ENCODE assay signal across 13 cellular contexts in the genomic region with DNA sequence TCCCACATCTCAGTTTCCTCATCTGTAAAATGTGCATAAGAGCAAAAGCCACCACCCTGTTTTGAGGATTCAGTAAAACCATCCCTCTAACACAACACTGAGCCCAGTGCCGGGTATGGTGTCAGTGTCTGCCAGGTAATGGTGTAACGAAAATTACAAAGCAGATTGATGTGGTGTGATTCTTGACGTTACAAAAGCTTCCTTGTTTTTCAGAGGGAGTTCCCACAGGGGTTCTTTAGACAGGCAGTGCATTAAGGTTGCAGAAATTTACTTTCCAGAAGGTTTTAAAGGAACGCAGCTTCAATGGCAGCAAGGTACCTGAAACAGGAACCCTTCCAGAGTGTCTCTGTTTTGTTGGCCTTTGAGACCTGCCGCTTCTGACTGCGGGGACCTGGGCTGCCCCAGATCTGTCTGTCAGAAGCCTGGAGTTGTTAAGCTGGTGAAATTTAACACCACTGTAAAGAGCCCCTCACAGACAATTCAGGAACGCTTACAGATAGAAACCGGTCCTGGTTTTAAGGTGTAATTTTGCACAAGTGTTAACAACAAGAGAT.
DNase-seq lines count a peak whose midpoint lies in the region; ATAC-seq and TF ChIP-seq lines count a peak whose summit lies in the region.
"Had no signal": no experiment of that assay in that cellular context is flagged by ENCODE, and none has a peak within 500 bp of the region (broad histone marks: within the 10 kb centered on the region; RNA-seq: fewer than 3 reads in every experiment).

No MANE protein-coding gene starts in this region.

- BruUV-seq in HCT116 (replicated peaks; lab: Mats Ljungman, UMichigan), result no TSS peak

- no peaks in the 10 kb centered on the region for H3K27me3 ChIP-seq in HCT116 (ENCODE audit: insufficient read depth, low read length)
- H3K27me3 ChIP-seq in OCI-LY1 (ENCODE audit: insufficient read depth, low read length), result no peaks in the 10 kb centered on the region
- H3K27me3 ChIP-seq in right atrium auricular region, result no peaks in the 10 kb centered on the region
- no peaks in the 10 kb centered on the region for H3K27me3 ChIP-seq in sigmoid colon
- H3K27me3 ChIP-seq: dorsolateral prefrontal cortex had no signal

- RAD21 ChIA-PET in HCT116 (lab: Charles Lee; ENCODE audit: low non-redundant PET in 1 of 2, low total read pairs in 2 of 2, uncharacterized antibody in 2 of 2, unreplicated experiment in 2 of 2), result no interaction called here

- H3K9me3 ChIP-seq in HCT116 (ENCODE audit: control insufficient read depth in 1 of 2, insufficient read depth in 1 of 2, low read depth in 1 of 2, low read length in 2 of 2), result no peaks in the 10 kb centered on the region
- H3K9me3 ChIP-seq in OCI-LY1 (ENCODE audit: low read length), result peaks cover 6% of the 10 kb centered on the region; the same call in 1 of the 2 replicates
- H3K9me3 ChIP-seq in right atrium auricular region, result no peaks in the 10 kb centered on the region
- no peaks in the 10 kb centered on the region for H3K9me3 ChIP-seq in sigmoid colon

- H3K4me2 ChIP-seq in HCT116 (ENCODE audit: low read length) (peak overlapping the region; percentile 14), OCI-LY1 (ENCODE audit: low read length) (peak overlapping the region; percentile 60)

- 0 out of 2 replicates have a peak overlapping the region, but pooled peaks have one; percentile 21 for H3K9ac ChIP-seq in HCT116 (ENCODE audit: low read length)
- H3K9ac ChIP-seq in OCI-LY1 (ENCODE audit: low read length), result peak overlapping the region; percentile 66

- H3K4me3 Mint-ChIP-seq in T-cell, result no peak overlapping the region
- H3K4me3 Mint-ChIP-seq: CD4-positive, CD25-positive, alpha-beta regulatory T cell had no signal

- no peak for TF ChIP-seq RAD21 in HCT116 (IDR thresholded peaks at IDR 0.05; ENCODE audit: low read depth)

- H3K27ac ChIP-seq in HCT116 (ENCODE audit: low read depth, low read length) (no peak overlapping the region), OCI-LY1 (ENCODE audit: low read depth, low read length, poor library complexity, severe bottlenecking) (peak overlapping the region; percentile 97), right atrium auricular region (peak overlapping the region; percentile 59 to 72), sigmoid colon (peak overlapping the region in 3 of 4 donors; percentile 31 to 65 (median 44))

- H4K20me1 ChIP-seq in HCT116 (ENCODE audit: insufficient read depth) (no peaks in the 10 kb centered on the region), OCI-LY1 (ENCODE audit: insufficient read depth, low read length) (no peaks in the 10 kb centered on the region)

- CTCF ChIA-PET in HCT116 (lab: Charles Lee) (no interaction called here), T-cell (lab: Charles Lee) (interaction anchor here in 1 of 2 donors (0.6 kb wide), 1 partner anchor 210 kb away, joined by 3 read pairs; no protein-coding TSS in a partner anchor)

- H3K79me2 ChIP-seq in HCT116 (ENCODE audit: insufficient read depth, low read length) (peaks cover 22% of the 10 kb centered on the region), OCI-LY1 (ENCODE audit: insufficient read depth, low read length) (peaks cover 10% of the 10 kb centered on the region; the same call in 1 of the 2 replicates)

- no peak overlapping the region for H3K4me3 ChIP-seq in HCT116 (replicated peaks in 1 of 2; ENCODE audit: low read depth in 1 of 2, low read length in 2 of 2)
- peak overlapping the region; percentile 33 for H3K4me3 ChIP-seq in OCI-LY1 (ENCODE audit: low read depth, low read length, poor library complexity, severe bottlenecking)
- H3K4me3 ChIP-seq in right atrium auricular region, result no peak overlapping the region
- H3K4me3 ChIP-seq in sigmoid colon, result no peak overlapping the region
- H3K4me3 ChIP-seq: dorsolateral prefrontal cortex had no signal

- no peaks in the 10 kb centered on the region for H3K9me2 ChIP-seq in HCT116 (ENCODE audit: insufficient read depth)
- no peaks in the 10 kb centered on the region for H3K9me2 ChIP-seq in OCI-LY1 (ENCODE audit: low read depth, low read length)

- no peak for DNase-seq in HCT116 (ENCODE audit: low read depth, low spot score)
- DNase-seq in right atrium auricular region (ENCODE audit: low spot score), result no peak
- DNase-seq in sigmoid colon, result no peak
- DNase-seq in T-cell, result no peak
- DNase-seq in RPMI8226, result no peak
- DNase-seq: activated CD4-positive, alpha-beta T cell treated with anti-CD3 and anti-CD28 coated beads, Interleukin-2, amount 50 U/mL, for 48 hours; CD4-positive, CD25-positive, alpha-beta regulatory T cell; dorsolateral prefrontal cortex; naive B cell; NCI-H226 had no signal

- ATAC-seq in HCT116 (no peak), T-cell (replicated peaks in 1 of 4) (no peak), HG03025 (IDR thresholded peaks at IDR 0.05; ENCODE audit: low FRiP score, unreplicated experiment) (no peak)
- ATAC-seq: Panc1 had no signal

- peaks cover 42% of the 10 kb centered on the region for H3F3A ChIP-seq in OCI-LY1 (ENCODE audit: insufficient read depth, low read length)

- TF ChIP-seq CTCF in HCT116 (IDR thresholded peaks at IDR 0.05 in 2 of 3, conservative IDR thresholded peaks at IDR 0.05 in 1 of 3; ENCODE audit: borderline replicate concordance in 1 of 3, insufficient read depth in 1 of 3, low read depth in 2 of 3, low read length in 2 of 3), result no peak
- TF ChIP-seq CTCF in OCI-LY1 (IDR thresholded peaks at IDR 0.05; ENCODE audit: low read length), result no peak
- TF ChIP-seq CTCF in right atrium auricular region (IDR thresholded peaks at IDR 0.05), result no peak
- TF ChIP-seq CTCF in sigmoid colon (IDR thresholded peaks at IDR 0.05), result no peak

- TF ChIP-seq POLR2A in HCT116 (IDR thresholded peaks at IDR 0.05; ENCODE audit: borderline replicate concordance, extremely low read depth, insufficient read depth, insufficient read length), result no peak
- no peak for TF ChIP-seq POLR2A in sigmoid colon (IDR thresholded peaks at IDR 0.05)

- H3K27ac Mint-ChIP-seq in T-cell, result no peak overlapping the region
- H3K27ac Mint-ChIP-seq: CD4-positive, CD25-positive, alpha-beta regulatory T cell; naive B cell had no signal

- intact Hi-C loops in HCT116 (cut with micrococcal nuclease) (no loop called here), sigmoid colon (cut with DNase I) (no loop called here)

- H3K4me1 ChIP-seq in HCT116 (ENCODE audit: control insufficient read depth in 1 of 2, insufficient read depth in 2 of 2, low read length in 2 of 2) (peaks cover 19 to 73% of the 10 kb centered on the region in 2 experiments), OCI-LY1 (ENCODE audit: insufficient read depth, low read length, severe bottlenecking) (peaks cover 97% of the 10 kb centered on the region), right atrium auricular region (peaks cover 0 to 30% of the 10 kb centered on the region in 2 donors), sigmoid colon (peaks cover 0 to 33% (median 25%) of the 10 kb centered on the region in 4 donors)

- POLR2A ChIA-PET in HCT116 (lab: Charles Lee), result no interaction called here
- POLR2A ChIA-PET in T-cell (lab: Charles Lee), result no interaction called here

- H3K9me3 Mint-ChIP-seq in T-cell, result no peaks in the 10 kb centered on the region
- H3K9me3 Mint-ChIP-seq: CD4-positive, CD25-positive, alpha-beta regulatory T cell; naive B cell had no signal

- no peaks in the 10 kb centered on the region for H3K27me3 Mint-ChIP-seq in T-cell
- H3K27me3 Mint-ChIP-seq: CD4-positive, CD25-positive, alpha-beta regulatory T cell; naive B cell had no signal

- H3K36me3 Mint-ChIP-seq in T-cell, result peaks cover 17% of the 10 kb centered on the region
- H3K36me3 Mint-ChIP-seq: naive B cell had no signal

- H3K36me3 ChIP-seq in HCT116 (ENCODE audit: control insufficient read depth in 1 of 2, insufficient read depth in 2 of 2, low read length in 2 of 2) (peaks cover 0 to 6% of the 10 kb centered on the region in 2 experiments; a peak in 1 of 4 replicates), OCI-LY1 (ENCODE audit: insufficient read depth, low read length) (peaks cover 22% of the 10 kb centered on the region), right atrium auricular region (no peaks in the 10 kb centered on the region), sigmoid colon (no peaks in the 10 kb centered on the region)

- peaks cover 19 to 36% (median 32%) of the 10 kb centered on the region in 3 donors for H3K4me1 Mint-ChIP-seq in T-cell

- no peak for TF ChIP-seq EP300 in sigmoid colon (IDR thresholded peaks at IDR 0.05)

- 74 to 85% methylated on average over 8 of the region's 8 CpGs for WGBS in sigmoid colon, 2 donors

- H2AFZ ChIP-seq in HCT116 (ENCODE audit: low read depth, low read length, poor library complexity, severe bottlenecking), result no peak overlapping the region
- no peak overlapping the region for H2AFZ ChIP-seq in OCI-LY1 (ENCODE audit: low read length)

TF ChIP-seq in HCT116, 20 proteins besides CTCF, POLR2A, EP300 and RAD21 (continues in another document):
- TF ChIP-seq SRF (IDR thresholded peaks at IDR 0.05; ENCODE audit: low read depth) (no peak), TCF7L2 (IDR thresholded peaks at IDR 0.05; ENCODE audit: borderline replicate concordance, extremely low read depth, insufficient read depth, insufficient read length) (no peak), SIN3A (IDR thresholded peaks at IDR 0.05; ENCODE audit: low read depth) (no peak), EZH2phosphoT487 (IDR thresholded peaks at IDR 0.05; ENCODE audit: borderline replicate concordance) (no peak), CEBPB (IDR thresholded peaks at IDR 0.05; ENCODE audit: low read depth) (no peak)
- TF ChIP-seq, protein P1, sequence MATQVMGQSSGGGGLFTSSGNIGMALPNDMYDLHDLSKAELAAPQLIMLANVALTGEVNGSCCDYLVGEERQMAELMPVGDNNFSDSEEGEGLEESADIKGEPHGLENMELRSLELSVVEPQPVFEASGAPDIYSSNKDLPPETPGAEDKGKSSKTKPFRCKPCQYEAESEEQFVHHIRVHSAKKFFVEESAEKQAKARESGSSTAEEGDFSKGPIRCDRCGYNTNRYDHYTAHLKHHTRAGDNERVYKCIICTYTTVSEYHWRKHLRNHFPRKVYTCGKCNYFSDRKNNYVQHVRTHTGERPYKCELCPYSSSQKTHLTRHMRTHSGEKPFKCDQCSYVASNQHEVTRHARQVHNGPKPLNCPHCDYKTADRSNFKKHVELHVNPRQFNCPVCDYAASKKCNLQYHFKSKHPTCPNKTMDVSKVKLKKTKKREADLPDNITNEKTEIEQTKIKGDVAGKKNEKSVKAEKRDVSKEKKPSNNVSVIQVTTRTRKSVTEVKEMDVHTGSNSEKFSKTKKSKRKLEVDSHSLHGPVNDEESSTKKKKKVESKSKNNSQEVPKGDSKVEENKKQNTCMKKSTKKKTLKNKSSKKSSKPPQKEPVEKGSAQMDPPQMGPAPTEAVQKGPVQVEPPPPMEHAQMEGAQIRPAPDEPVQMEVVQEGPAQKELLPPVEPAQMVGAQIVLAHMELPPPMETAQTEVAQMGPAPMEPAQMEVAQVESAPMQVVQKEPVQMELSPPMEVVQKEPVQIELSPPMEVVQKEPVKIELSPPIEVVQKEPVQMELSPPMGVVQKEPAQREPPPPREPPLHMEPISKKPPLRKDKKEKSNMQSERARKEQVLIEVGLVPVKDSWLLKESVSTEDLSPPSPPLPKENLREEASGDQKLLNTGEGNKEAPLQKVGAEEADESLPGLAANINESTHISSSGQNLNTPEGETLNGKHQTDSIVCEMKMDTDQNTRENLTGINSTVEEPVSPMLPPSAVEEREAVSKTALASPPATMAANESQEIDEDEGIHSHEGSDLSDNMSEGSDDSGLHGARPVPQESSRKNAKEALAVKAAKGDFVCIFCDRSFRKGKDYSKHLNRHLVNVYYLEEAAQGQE (IDR thresholded peaks at IDR 0.05; ENCODE audit: low read depth), result no peak
